1 cellular context compared by ENCODE assay signal in genomic region chr12:55906056-55906455, GRCh38.
TF ChIP-seq lines count a peak whose summit lies in the region.

No MANE protein-coding gene starts in this region.

TF ChIP-seq in A549, 52 proteins besides CTCF, POLR2A, EP300 and RAD21 (continued from another document):
- TF ChIP-seq PBX3 (IDR thresholded peaks at IDR 0.05): no peak
- TF ChIP-seq ZSCAN20 (CRISPR knock-in tag; IDR thresholded peaks at IDR 0.05): no peak
- no peak for TF ChIP-seq HOXA7 (CRISPR knock-in tag; IDR thresholded peaks at IDR 0.05)
- TF ChIP-seq JUN (IDR thresholded peaks at IDR 0.05): no peak
- TF ChIP-seq FOXS1 (CRISPR knock-in tag; IDR thresholded peaks at IDR 0.05): no peak
TF ChIP-seq in A549: peak in this region for 0.
